In the genomic region with DNA sequence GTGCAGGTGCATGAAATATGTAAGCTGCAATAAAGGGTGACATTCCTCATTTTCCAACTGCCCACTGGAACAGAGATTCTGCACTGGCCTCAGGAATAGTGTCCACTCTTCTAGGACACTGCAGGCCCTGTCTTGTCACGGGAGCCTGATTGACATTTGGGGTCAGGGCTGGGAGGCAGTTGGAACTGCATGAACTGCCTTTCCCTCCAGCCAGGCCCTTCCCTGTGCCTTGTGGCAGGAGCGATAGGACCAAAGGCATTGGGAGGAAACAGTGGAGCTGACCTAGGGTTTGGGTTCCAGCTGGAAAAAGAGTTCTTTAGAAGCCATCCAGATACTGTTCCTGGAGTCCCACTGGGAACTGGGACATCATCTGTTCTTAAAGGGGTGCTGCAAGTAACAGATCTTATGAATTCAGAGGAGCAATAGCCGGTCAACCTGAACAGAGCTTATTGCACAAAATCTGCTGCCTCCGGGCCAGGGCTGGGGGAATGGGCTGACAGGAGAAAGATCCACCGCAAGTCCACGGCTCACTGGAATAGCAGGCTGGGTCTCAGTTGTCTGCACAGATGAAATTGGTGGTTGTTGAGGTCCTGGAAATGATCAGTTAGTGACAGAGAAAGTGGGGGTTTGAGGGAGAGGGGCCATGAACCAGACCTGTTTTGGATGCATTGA, we compare ENCODE assay signal across 21 cellular contexts.
A peak's percentile ranks its signal among the peaks of the same experiment; 100 is the strongest.
DNase-seq lines count a peak whose midpoint lies in the region; ATAC-seq and TF ChIP-seq lines count a peak whose summit lies in the region.
"Had no signal": no experiment of that assay in that cellular context is flagged by ENCODE, and none has a peak within 500 bp of the region (broad histone marks: within the 10 kb centered on the region; RNA-seq: fewer than 3 reads in every experiment).

No MANE protein-coding gene starts in this region.

- no peak overlapping the region for H3K27ac Mint-ChIP-seq in activated CD8-positive, alpha-beta memory T cell treated with anti-CD3 and anti-CD28 coated beads, Interleukin-2, amount 10 ng/mL, durations not matched to agents 7 days and 5 days
- H3K27ac Mint-ChIP-seq in endodermal cell: no peak overlapping the region
- H3K27ac Mint-ChIP-seq in nephron progenitor cell: peak overlapping the region; percentile 23
- H3K27ac Mint-ChIP-seq: B cell; CD8-positive, alpha-beta T cell; GM23338 had no signal

- H3K27me3 ChIP-seq in endodermal cell (ENCODE audit: control insufficient read depth, insufficient read depth, low read length, poor library complexity, severe bottlenecking): no peaks in the 10 kb centered on the region
- H3K27me3 ChIP-seq: BLaER1 had no signal

- DNase-seq in activated CD8-positive, alpha-beta memory T cell treated with anti-CD3 and anti-CD28 coated beads for 24 hours: peak; percentile 17
- DNase-seq in activated CD8-positive, alpha-beta memory T cell treated with anti-CD3 and anti-CD28 coated beads, Interleukin-2, amount 10 ng/mL, durations not matched to agents 7 days and 5 days: no peak
- DNase-seq in endodermal cell (peak; percentile 28), nephron progenitor cell (no peak), retina (peak; percentile 23), NCI-H1105 treated with DMSO at 0.1 percent for 48 hours (lab: John Stamatoyannopoulos, UW) (no peak), mucosa of gallbladder (ENCODE audit: low spot score) (no peak)
- DNase-seq: CD4-positive, CD25-positive, alpha-beta regulatory T cell; CD8-positive, alpha-beta T cell; DMS 273 treated with DMSO at 0.1 percent for 48 hours; DMS79; EL; GDM1; HCEC 1CT had no signal

- H3K4me1 Mint-ChIP-seq in activated CD8-positive, alpha-beta memory T cell treated with anti-CD3 and anti-CD28 coated beads, Interleukin-2, amount 10 ng/mL, durations not matched to agents 7 days and 5 days: no peaks in the 10 kb centered on the region
- H3K4me1 Mint-ChIP-seq in endodermal cell (peaks cover 7% of the 10 kb centered on the region), nephron progenitor cell (peaks cover 24% of the 10 kb centered on the region)
- H3K4me1 Mint-ChIP-seq: B cell; CD4-positive, CD25-positive, alpha-beta regulatory T cell had no signal

- no peaks in the 10 kb centered on the region for H3K36me3 Mint-ChIP-seq in activated CD8-positive, alpha-beta memory T cell treated with anti-CD3 and anti-CD28 coated beads, Interleukin-2, amount 10 ng/mL, durations not matched to agents 7 days and 5 days
- H3K36me3 Mint-ChIP-seq in endodermal cell (ENCODE audit: low read depth) (no peaks in the 10 kb centered on the region), nephron progenitor cell (ENCODE audit: low read depth) (no peaks in the 10 kb centered on the region)
- H3K36me3 Mint-ChIP-seq: CD4-positive, CD25-positive, alpha-beta regulatory T cell; CD8-positive, alpha-beta T cell had no signal

- TF ChIP-seq CTCF in endodermal cell (conservative IDR thresholded peaks at IDR 0.05): no peak
- no peak for TF ChIP-seq CTCF in nephron progenitor cell (IDR thresholded peaks at IDR 0.05)

- whole genome bisulfite sequencing in endodermal cell (ENCODE audit: insufficient coverage in 1 of 2, insufficient read length in 1 of 2), 2 experiments: 91 to 98% methylated on average over 4 to 6 of the region's 6 CpGs

- H3K36me3 ChIP-seq in endodermal cell (ENCODE audit: control insufficient read depth, insufficient read depth, low read length): no peaks in the 10 kb centered on the region
- H3K36me3 ChIP-seq: BLaER1 had no signal

- no peaks in the 10 kb centered on the region for H3K9me3 Mint-ChIP-seq in activated CD8-positive, alpha-beta memory T cell treated with anti-CD3 and anti-CD28 coated beads, Interleukin-2, amount 10 ng/mL, durations not matched to agents 7 days and 5 days (ENCODE audit: low read depth)
- H3K9me3 Mint-ChIP-seq in endodermal cell (peaks cover 1% of the 10 kb centered on the region), nephron progenitor cell (peaks cover 16% of the 10 kb centered on the region)
- H3K9me3 Mint-ChIP-seq: CD8-positive, alpha-beta T cell; GM23338 had no signal

- no peak overlapping the region for H3K9ac ChIP-seq in endodermal cell (ENCODE audit: extremely low read depth, low read length, poor library complexity, severe bottlenecking)
- H3K9ac ChIP-seq: BLaER1 had no signal

- ATAC-seq in activated CD8-positive, alpha-beta memory T cell treated with anti-CD3 and anti-CD28 coated beads, Interleukin-2, amount 10 ng/mL, durations not matched to agents 7 days and 5 days: no peak
- no peak for ATAC-seq in HG03442 (IDR thresholded peaks at IDR 0.05; ENCODE audit: unreplicated experiment)
- ATAC-seq: CD8-positive, alpha-beta T cell; GM12878; GM23338 had no signal

- H3K27me3 Mint-ChIP-seq in activated CD8-positive, alpha-beta memory T cell treated with anti-CD3 and anti-CD28 coated beads, Interleukin-2, amount 10 ng/mL, durations not matched to agents 7 days and 5 days: peaks cover 24% of the 10 kb centered on the region
- H3K27me3 Mint-ChIP-seq in endodermal cell (ENCODE audit: insufficient read depth) (no peaks in the 10 kb centered on the region), nephron progenitor cell (ENCODE audit: low read depth, poor library complexity) (peaks cover 15% of the 10 kb centered on the region)

- no peak overlapping the region for H3K27ac ChIP-seq in endodermal cell (ENCODE audit: low read depth, low read length)
- H3K27ac ChIP-seq: 22Rv1, BLaER1, C4-2B had no signal

- H3K4me3 ChIP-seq in endodermal cell (ENCODE audit: low read length): no peak overlapping the region
- H3K4me3 ChIP-seq: BLaER1, GM12878, GM23338 had no signal

- H3K9me3 ChIP-seq in endodermal cell (ENCODE audit: control insufficient read depth, low read length): no peaks in the 10 kb centered on the region
- H3K9me3 ChIP-seq: BLaER1 had no signal

- no peak overlapping the region for H3K4me3 Mint-ChIP-seq in activated CD8-positive, alpha-beta memory T cell treated with anti-CD3 and anti-CD28 coated beads, Interleukin-2, amount 10 ng/mL, durations not matched to agents 7 days and 5 days
- no peak overlapping the region for H3K4me3 Mint-ChIP-seq in endodermal cell
- no peak overlapping the region for H3K4me3 Mint-ChIP-seq in nephron progenitor cell
- H3K4me3 Mint-ChIP-seq: B cell; CD4-positive, CD25-positive, alpha-beta regulatory T cell; CD8-positive, alpha-beta T cell; GM23338 had no signal

- CTCF ChIA-PET in activated CD8-positive, alpha-beta memory T cell treated with anti-CD3 and anti-CD28 coated beads, Interleukin-2, amount 10 ng/mL, durations not matched to agents 7 days and 5 days (lab: Charles Lee): no interaction called here

- no peaks in the 10 kb centered on the region for H3K4me1 ChIP-seq in endodermal cell (ENCODE audit: control insufficient read depth, insufficient read depth, low read length)

Comparison
In these comparisons a context has a peak if more than half of its experiments do, and no peak if none do; other contexts are left out.
1. DNase-seq: peak in activated CD8-positive, alpha-beta memory T cell treated with anti-CD3 and anti-CD28 coated beads for 24 hours (single experiment), endodermal cell (single experiment) and retina (single experiment); none in activated CD8-positive, alpha-beta memory T cell treated with anti-CD3 and anti-CD28 coated beads, Interleukin-2, amount 10 ng/mL, durations not matched to agents 7 days and 5 days (single experiment), nephron progenitor cell (single experiment), NCI-H1105 treated with DMSO at 0.1 percent for 48 hours (single experiment) and mucosa of gallbladder (single experiment).